ENCODE assay signal across 9 cellular contexts in the genomic region with DNA sequence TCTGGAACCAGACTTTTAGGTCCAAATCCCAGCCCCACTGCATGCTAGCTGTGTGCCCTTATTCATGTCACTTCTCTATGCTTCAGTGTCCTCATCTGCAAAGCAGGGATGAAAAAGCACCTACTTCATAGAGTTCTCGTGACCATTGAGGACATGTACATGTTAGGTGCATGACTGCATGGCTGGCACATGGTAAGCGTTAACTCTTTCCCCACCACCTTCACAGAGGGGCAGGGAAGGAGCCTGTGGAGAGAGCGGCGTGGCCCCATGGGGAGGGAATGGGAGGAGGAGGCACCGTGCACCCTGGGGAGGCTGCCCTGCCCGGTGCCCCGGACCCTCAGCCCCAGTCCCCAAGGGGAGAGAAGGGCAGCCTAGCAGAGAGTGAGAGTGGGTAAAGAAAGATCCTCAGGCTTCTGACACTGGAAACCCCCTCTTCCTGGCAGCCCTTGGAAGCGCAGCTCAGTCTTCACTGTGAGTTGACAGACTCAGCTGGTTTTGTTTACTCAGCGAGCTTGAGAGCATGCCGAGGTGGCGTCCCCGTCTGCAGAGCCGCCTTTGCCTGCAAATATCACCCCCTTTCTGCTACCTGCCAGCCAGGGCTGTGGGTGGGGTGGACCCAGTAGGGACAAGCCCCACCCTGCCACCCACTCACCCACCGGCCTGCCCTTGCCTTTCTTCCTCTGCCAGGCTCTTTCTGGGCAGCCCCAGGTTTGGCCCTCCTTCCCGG. TPM values are rescaled to one million over a fixed set of nuclear protein-coding genes. Genes with fewer than 3 reads are reported as not detected.
A peak's percentile ranks its signal among the peaks of the same experiment; 100 is the strongest.
DNase-seq lines count a peak whose midpoint lies in the region; ATAC-seq and TF ChIP-seq lines count a peak whose summit lies in the region.
"Had no signal": no experiment of that assay in that cellular context is flagged by ENCODE, and none has a peak within 500 bp of the region (broad histone marks: within the 10 kb centered on the region; RNA-seq: fewer than 3 reads in every experiment).

No MANE protein-coding gene starts in this region.

- 76 to 85% methylated on average over 15 of the region's 15 CpGs for WGBS in sigmoid colon, 2 donors

- DNase-seq in GM03348 (ENCODE audit: low spot score) (peak; percentile 62), NCI-H510A treated with DMSO at 0.1 percent for 48 hours (lab: John Stamatoyannopoulos, UW) (peak; percentile 53), left ventricle myocardium inferior (no peak), sigmoid colon (peak; percentile 76), GM10248 (ENCODE audit: extremely low spot score) (no peak), NAMALWA (ENCODE audit: low spot score) (no peak), amniotic stem cell (lab: John Stamatoyannopoulos, UW) (no peak)
- DNase-seq: activated CD4-positive, alpha-beta T cell treated with anti-CD3 and anti-CD28 coated beads for 1 hour had no signal

- POLR2A ChIA-PET in GM10248 (lab: Yijun Ruan, JAX), result no interaction called here

- H3K27me3 ChIP-seq in left ventricle myocardium inferior (ENCODE audit: low read depth) (no peaks in the 10 kb centered on the region), sigmoid colon (no peaks in the 10 kb centered on the region)

- ATAC-seq in HG03521 (IDR thresholded peaks at IDR 0.05; ENCODE audit: unreplicated experiment), result no peak

- TF ChIP-seq CTCF in left ventricle myocardium inferior (IDR thresholded peaks at IDR 0.05; ENCODE audit: borderline replicate concordance) (no peak), sigmoid colon (IDR thresholded peaks at IDR 0.05) (no peak), GM10248 (IDR thresholded peaks at IDR 0.05; ENCODE audit: control extremely low read depth, extremely low read depth, low read depth, missing control alignments) (no peak)

- H3K4me3 ChIP-seq in left ventricle myocardium inferior (peak overlapping the region; percentile 7), sigmoid colon (no peak overlapping the region)

- peaks cover 81% of the 10 kb centered on the region for H3K4me1 ChIP-seq in left ventricle myocardium inferior
- peaks cover 0 to 78% (median 63%) of the 10 kb centered on the region in 4 donors for H3K4me1 ChIP-seq in sigmoid colon

- H3K36me3 ChIP-seq in left ventricle myocardium inferior (no peaks in the 10 kb centered on the region), sigmoid colon (no peaks in the 10 kb centered on the region)

- intact Hi-C loops in left ventricle myocardium inferior (cut with micrococcal nuclease) (no loop called here), sigmoid colon (cut with DNase I) (no loop called here)

- H3K27ac ChIP-seq in left ventricle myocardium inferior (replicated peaks) (peak overlapping the region; percentile 90), sigmoid colon (peak overlapping the region; percentile 83 to 99 (median 90))

- no peak for TF ChIP-seq POLR2A in sigmoid colon (IDR thresholded peaks at IDR 0.05)

- CTCF ChIA-PET in GM10248 (lab: Yijun Ruan, JAX), result interaction anchor here (1.3 to 2.0 kb wide), 2 partner anchors 8 to 13 kb away, joined by 4 to 5 read pairs; no protein-coding TSS in a partner anchor

- no peak for TF ChIP-seq EP300 in sigmoid colon (IDR thresholded peaks at IDR 0.05)

- H3K9me3 ChIP-seq in left ventricle myocardium inferior (replicated peaks), result no peaks in the 10 kb centered on the region
- H3K9me3 ChIP-seq in sigmoid colon, result no peaks in the 10 kb centered on the region

RNA-seq across cellular contexts. Expression of a gene that starts 10.6 kb away (rescaled TPM):
- total RNA-seq in left ventricle myocardium inferior, result 35.7 TPM
- total RNA-seq in sigmoid colon, result 100 to 1,000 TPM in 1 of 4 donors, 10 to 100 TPM in 3; 50.5 to 112 (median 78.8) TPM
- 10 to 100 TPM in 1 of 3 donors, 1 to 10 TPM in 1, under 1 TPM in 1; 0.69 to 14.7 (median 9.6) TPM for polyA plus RNA-seq in sigmoid colon

Comparison
In these comparisons a context has a peak if more than half of its experiments do, and no peak if none do; other contexts are left out.
1. DNase-seq: peak in GM03348 (single experiment), NCI-H510A treated with DMSO at 0.1 percent for 48 hours (single experiment) and sigmoid colon (single experiment); none in left ventricle myocardium inferior (single experiment), GM10248 (single experiment), NAMALWA (single experiment) and amniotic stem cell (single experiment).